ENCODE assay signal across 8 cellular contexts in the genomic region with DNA sequence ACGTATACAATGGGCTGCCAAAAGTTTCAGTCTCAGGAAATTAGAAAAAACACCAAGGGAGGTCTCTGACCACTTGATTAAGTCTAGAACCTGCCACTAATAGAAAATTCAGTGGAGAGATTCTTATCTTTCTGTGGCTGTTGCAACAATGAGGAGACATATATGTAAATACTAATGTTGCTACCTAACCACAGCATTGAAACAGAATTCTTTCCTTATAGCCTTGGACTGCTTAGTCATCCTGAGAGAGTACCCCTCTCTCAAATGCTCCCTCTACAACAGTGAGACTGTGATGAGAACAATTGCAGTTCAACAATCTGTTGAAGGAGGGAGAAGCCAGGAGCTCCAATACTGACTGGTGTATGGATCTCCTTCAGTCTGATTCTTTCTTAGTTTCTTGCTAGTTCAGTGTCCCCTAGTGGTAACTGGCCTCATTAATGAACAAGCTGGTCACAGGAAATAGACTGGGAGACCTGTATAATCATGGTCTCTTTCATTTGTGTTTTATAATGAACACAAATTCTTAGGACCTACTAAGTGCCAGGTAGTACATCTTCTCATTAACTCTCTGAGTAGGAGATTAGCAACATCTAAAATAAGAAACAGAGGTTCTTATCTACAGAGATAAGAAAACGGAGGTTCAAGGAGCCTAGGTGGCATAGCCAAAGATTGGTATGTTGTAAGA.
DNase-seq lines count a peak whose midpoint lies in the region; ATAC-seq and TF ChIP-seq lines count a peak whose summit lies in the region.

No MANE protein-coding gene starts in this region.

- CTCF ChIA-PET in RWPE1 (lab: Yijun Ruan, JAX): interaction anchor here (0.5 to 1.1 kb wide), 5 partner anchors 16 to 290 kb away, joined by 3 read pairs; no protein-coding TSS in a partner anchor

- no peak overlapping the region for H3K27ac ChIP-seq in RWPE1
- H3K27ac ChIP-seq in dorsolateral prefrontal cortex: peak overlapping the region in 5 of 59 donors; percentile 9 to 66 (median 34)

- no peaks in the 10 kb centered on the region for H3K9me3 ChIP-seq in HAP-1

- 0 out of 2 replicates have a peak, but pooled peaks cover 4% of the 10 kb centered on the region for H3K27me3 ChIP-seq in HAP-1 (ENCODE audit: low read depth)
- H3K27me3 ChIP-seq in dorsolateral prefrontal cortex: no peaks in the 10 kb centered on the region

- no peaks in the 10 kb centered on the region for H3K36me3 Mint-ChIP-seq in activated naive CD4-positive, alpha-beta T cell treated with anti-CD3 and anti-CD28 coated beads, Interleukin-2, amount 50 U/mL, for 72 hours
- H3K36me3 Mint-ChIP-seq in type B pancreatic cell: no peaks in the 10 kb centered on the region

- DNase-seq in activated naive CD4-positive, alpha-beta T cell treated with anti-CD3 and anti-CD28 coated beads, Interleukin-2, amount 50 U/mL, for 72 hours (ENCODE audit: low spot score in 2 of 2): no peak
- DNase-seq in activated naive CD4-positive, alpha-beta T cell (lab: John Stamatoyannopoulos, UW): no peak
- DNase-seq in HAP-1 (ENCODE audit: low spot score in 2 of 2) (peak; percentile 12 to 44), LHCN-M2 (ENCODE audit: low read depth) (peak; percentile 89), RWPE1 (ENCODE audit: low spot score) (no peak), dorsolateral prefrontal cortex (no peak), lung microvascular endothelial cell (ENCODE audit: low read depth in 2 of 2) (peak; percentile 90 to 96), type B pancreatic cell (ENCODE audit: extremely low spot score, unreplicated experiment) (no peak)

- intact Hi-C loops in dorsolateral prefrontal cortex (cut with DNase I): loop anchor here (5.0 to 10.0 kb wide), 3 partner anchors 287 to 534 kb away; a partner anchor contains a TSS

- no peaks in the 10 kb centered on the region for H3K9me3 Mint-ChIP-seq in activated naive CD4-positive, alpha-beta T cell treated with anti-CD3 and anti-CD28 coated beads, Interleukin-2, amount 50 U/mL, for 72 hours
- no peaks in the 10 kb centered on the region for H3K9me3 Mint-ChIP-seq in type B pancreatic cell

- ATAC-seq in activated naive CD4-positive, alpha-beta T cell treated with anti-CD3 and anti-CD28 coated beads, Interleukin-2, amount 50 U/mL, for 72 hours: peak; percentile 79 to 80

- peaks cover 54% of the 10 kb centered on the region for H3K4me1 Mint-ChIP-seq in type B pancreatic cell (ENCODE audit: unreplicated experiment)

- peak overlapping the region in 1 of 2 donors; percentile 25 for H3K27ac Mint-ChIP-seq in activated naive CD4-positive, alpha-beta T cell treated with anti-CD3 and anti-CD28 coated beads, Interleukin-2, amount 50 U/mL, for 72 hours
- peak overlapping the region; percentile 51 for H3K27ac Mint-ChIP-seq in type B pancreatic cell

- TF ChIP-seq CTCF in RWPE1 (conservative IDR thresholded peaks at IDR 0.05; ENCODE audit: low read depth) (peak; percentile 46; the same call in 1 of the 2 replicates), dorsolateral prefrontal cortex (IDR thresholded peaks at IDR 0.05 in 54 of 56, conservative IDR thresholded peaks at IDR 0.05 in 2 of 56; ENCODE audit: low read depth in 1 of 56, partially characterized antibody in 56 of 56) (peak; percentile 47 to 81 (median 71)), type B pancreatic cell (conservative IDR thresholded peaks at IDR 0.05) (peak; percentile 79)

- H3K4me1 ChIP-seq in HAP-1: peaks cover 13% of the 10 kb centered on the region

- H3K27me3 Mint-ChIP-seq in type B pancreatic cell: no peaks in the 10 kb centered on the region

- H3K36me3 ChIP-seq in HAP-1 (replicated peaks): no peaks in the 10 kb centered on the region

- peak overlapping the region; percentile 21 for H3K4me3 Mint-ChIP-seq in type B pancreatic cell

- H3K4me3 ChIP-seq in HAP-1 (no peak overlapping the region), dorsolateral prefrontal cortex (no peak overlapping the region)

- in situ Hi-C loops in HAP-1 (cut with MboI; ENCODE audit: low sequenced_read_pairs): loop anchor here (10.0 kb wide), 1 partner anchor 517 kb away; no protein-coding TSS in a partner anchor

- POLR2A ChIA-PET in RWPE1 (lab: Yijun Ruan, JAX; ENCODE audit: low non-redundant PET): no interaction called here

Comparison
In these comparisons a context has a peak if more than half of its experiments do, and no peak if none do; other contexts are left out.
1. DNase-seq: peak in HAP-1 (2 of 2), LHCN-M2 (single experiment) and lung microvascular endothelial cell (2 of 2); none in activated naive CD4-positive, alpha-beta T cell treated with anti-CD3 and anti-CD28 coated beads, Interleukin-2, amount 50 U/mL, for 72 hours (0 of 2), activated naive CD4-positive, alpha-beta T cell (0 of 4), RWPE1 (single experiment), dorsolateral prefrontal cortex (0 of 10) and type B pancreatic cell (single experiment).
2. Peak in every context shown above with its lines, with median percentiles within 50 percentile points of each other: CTCF ChIP-seq.